1 cellular context compared by ENCODE assay signal in the genomic region with DNA sequence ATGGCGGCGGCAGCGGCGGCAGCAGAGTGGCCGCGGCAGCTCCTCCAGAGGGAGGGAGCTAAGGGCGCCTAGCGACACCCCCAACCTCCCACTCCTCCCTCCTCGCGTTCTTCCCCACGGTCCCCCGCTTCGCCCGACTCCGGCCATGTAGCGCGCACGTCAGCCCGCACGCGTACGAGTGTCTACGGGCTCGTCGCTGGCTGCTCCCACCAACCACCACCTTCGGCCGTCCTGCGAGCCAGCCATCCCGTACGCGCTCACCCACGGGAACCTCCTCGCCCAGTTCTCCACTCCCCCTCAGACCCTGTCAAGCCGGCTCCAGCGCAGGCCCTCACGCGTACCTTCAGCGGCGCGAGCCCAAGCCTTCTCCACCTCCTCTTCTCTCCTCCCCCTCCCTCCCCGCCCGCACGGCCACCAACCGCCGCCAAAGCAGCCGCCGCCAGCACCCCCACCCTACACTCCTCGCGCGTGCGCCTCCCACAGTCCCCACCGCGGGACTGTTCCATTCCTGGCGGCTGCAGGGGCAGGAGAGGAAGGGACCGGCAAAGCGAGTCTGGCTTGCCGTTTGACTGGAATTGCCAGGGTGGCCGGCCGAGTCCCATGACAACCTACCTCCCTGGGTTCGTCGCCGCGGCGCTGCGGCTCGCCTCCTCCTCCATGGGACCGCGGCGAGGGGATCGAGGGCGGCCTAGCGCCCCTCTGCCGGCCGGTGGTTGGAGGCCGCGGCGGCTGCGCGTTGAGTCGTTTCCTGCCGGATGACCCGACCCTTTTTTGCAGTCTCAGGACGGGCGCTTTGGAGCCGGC.
A peak's percentile ranks its signal among the peaks of the same experiment; 100 is the strongest.
TF ChIP-seq lines count a peak whose summit lies in the region.

A gene (plus strand): TSS at position 774 of the 804 bp plus-strand sequence. CDS start 20,689 bp downstream, outside the sequence.
A gene with protein sequence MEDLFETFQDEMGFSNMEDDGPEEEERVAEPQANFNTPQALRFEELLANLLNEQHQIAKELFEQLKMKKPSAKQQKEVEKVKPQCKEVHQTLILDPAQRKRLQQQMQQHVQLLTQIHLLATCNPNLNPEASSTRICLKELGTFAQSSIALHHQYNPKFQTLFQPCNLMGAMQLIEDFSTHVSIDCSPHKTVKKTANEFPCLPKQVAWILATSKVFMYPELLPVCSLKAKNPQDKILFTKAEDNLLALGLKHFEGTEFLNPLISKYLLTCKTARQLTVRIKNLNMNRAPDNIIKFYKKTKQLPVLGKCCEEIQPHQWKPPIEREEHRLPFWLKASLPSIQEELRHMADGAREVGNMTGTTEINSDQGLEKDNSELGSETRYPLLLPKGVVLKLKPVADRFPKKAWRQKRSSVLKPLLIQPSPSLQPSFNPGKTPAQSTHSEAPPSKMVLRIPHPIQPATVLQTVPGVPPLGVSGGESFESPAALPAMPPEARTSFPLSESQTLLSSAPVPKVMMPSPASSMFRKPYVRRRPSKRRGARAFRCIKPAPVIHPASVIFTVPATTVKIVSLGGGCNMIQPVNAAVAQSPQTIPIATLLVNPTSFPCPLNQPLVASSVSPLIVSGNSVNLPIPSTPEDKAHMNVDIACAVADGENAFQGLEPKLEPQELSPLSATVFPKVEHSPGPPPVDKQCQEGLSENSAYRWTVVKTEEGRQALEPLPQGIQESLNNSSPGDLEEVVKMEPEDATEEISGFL (minus strand): TSS at position 457 of the 804 bp plus-strand sequence. CDS start 8,338 bp downstream, outside the sequence.

TF ChIP-seq in HepG2, 621 proteins besides CTCF, POLR2A, EP300 and RAD21 (continued from another document and continues in another):
- TF ChIP-seq, protein P1, sequence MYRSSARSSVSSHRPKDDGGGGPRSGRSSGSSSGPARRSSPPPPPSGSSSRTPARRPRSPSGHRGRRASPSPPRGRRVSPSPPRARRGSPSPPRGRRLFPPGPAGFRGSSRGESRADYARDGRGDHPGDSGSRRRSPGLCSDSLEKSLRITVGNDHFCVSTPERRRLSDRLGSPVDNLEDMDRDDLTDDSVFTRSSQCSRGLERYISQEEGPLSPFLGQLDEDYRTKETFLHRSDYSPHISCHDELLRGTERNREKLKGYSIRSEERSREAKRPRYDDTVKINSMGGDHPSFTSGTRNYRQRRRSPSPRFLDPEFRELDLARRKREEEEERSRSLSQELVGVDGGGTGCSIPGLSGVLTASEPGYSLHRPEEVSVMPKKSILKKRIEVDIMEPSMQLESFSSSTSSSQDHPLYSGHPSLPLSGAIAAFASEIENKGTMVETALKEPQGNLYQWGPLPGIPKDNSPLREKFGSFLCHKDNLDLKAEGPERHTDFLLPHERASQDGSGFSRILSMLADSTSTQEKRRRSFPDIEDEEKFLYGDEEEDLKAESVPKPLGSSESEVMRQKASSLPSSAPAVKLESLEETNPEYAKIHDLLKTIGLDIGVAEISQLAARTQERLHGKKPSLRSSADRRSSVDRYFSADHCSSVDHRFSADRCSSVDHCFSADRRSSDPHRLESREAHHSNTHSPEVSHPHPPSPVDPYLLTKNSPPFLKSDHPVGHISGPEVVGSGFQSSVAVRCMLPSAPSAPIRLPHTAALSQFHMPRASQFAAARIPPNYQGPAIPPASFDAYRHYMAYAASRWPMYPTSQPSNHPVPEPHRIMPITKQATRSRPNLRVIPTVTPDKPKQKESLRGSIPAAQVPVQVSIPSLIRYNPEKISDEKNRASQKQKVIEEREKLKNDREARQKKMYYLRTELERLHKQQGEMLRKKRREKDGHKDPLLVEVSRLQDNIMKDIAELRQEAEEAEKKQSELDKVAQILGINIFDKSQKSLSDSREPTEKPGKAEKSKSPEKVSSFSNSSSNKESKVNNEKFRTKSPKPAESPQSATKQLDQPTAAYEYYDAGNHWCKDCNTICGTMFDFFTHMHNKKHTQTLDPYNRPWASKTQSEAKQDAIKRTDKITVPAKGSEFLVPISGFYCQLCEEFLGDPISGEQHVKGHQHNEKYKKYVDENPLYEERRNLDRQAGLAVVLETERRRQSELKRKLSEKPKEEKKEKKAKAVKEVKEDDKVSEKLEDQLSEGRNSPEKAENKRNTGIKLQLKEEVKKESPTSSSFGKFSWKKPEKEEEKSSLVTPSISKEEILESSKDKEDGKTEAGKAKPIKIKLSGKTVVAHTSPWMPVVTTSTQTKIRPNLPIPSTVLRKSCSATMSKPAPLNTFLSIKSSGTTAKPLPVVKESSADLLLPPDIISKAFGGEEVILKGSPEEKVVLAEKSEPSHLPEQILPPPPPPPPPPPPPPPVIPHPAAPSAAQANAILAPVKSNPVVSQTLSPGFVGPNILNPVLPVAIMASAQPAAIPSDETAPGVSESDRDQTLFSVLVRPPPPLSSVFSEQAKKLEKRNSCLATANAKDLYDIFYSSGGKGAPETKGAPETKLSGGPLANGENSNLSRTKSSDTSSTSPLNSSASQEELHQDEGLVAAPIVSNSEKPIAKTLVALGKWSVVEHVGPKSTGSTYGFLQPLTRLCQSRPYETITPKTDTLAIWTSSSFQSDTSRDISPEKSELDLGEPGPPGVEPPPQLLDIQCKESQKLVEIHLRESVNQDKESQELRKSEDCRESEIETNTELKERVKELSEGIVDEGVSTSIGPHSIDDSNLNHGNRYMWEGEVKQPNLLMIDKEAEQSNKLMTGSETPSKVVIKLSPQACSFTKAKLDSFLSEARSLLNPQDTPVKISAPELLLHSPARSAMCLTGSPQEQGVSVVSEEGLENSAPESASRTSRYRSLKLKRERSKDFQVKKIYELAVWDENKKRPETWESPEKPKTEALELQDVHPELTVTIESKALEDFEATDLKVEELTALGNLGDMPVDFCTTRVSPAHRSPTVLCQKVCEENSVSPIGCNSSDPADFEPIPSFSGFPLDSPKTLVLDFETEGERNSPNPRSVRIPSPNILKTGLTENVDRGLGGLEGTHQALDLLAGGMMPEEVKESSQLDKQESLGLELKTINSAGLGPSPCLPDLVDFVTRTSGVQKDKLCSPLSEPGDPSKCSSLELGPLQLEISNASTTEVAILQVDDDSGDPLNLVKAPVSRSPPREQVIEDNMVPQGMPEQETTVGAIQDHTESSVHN (CRISPR knock-in tag; IDR thresholded peaks at IDR 0.05) = no peak
- TF ChIP-seq RBFOX2 (IDR thresholded peaks at IDR 0.05; ENCODE audit: low read depth, low read length) (peak; percentile 78), SAP130 (CRISPR knock-in tag; IDR thresholded peaks at IDR 0.05; ENCODE audit: low read depth) (peak; percentile 73), ARNT2 (CRISPR knock-in tag; IDR thresholded peaks at IDR 0.05; ENCODE audit: low read depth) (no peak; the same call in 1 of the 2 replicates), FOXK2 (IDR thresholded peaks at IDR 0.05) (peak; percentile 99), SNRNP70 (IDR thresholded peaks at IDR 0.05; ENCODE audit: low read depth, low read length) (no peak), HHEX (CRISPR knock-in tag; IDR thresholded peaks at IDR 0.05) (no peak), BRD4 (CRISPR knock-in tag; IDR thresholded peaks at IDR 0.05) (peak; percentile 31; the same call in 1 of the 2 replicates), ZNF761 (CRISPR knock-in tag; conservative IDR thresholded peaks at IDR 0.05) (0 out of 2 replicates have a peak, but pooled peaks have one; percentile 62), ZNF383 (CRISPR knock-in tag; IDR thresholded peaks at IDR 0.05; ENCODE audit: borderline replicate concordance) (no peak), ZSCAN22 (CRISPR knock-in tag; IDR thresholded peaks at IDR 0.05) (no peak), RXRA (CRISPR knock-in tag; IDR thresholded peaks at IDR 0.05) (peak; percentile 39; the same call in 1 of the 2 replicates), ZBTB1 (CRISPR knock-in tag; IDR thresholded peaks at IDR 0.05; ENCODE audit: borderline replicate concordance) (no peak; the same call in 1 of the 2 replicates), ZNF274 (CRISPR knock-in tag; IDR thresholded peaks at IDR 0.05) (peak; percentile 71; the same call in 1 of the 2 replicates), ZNF354B (CRISPR knock-in tag; IDR thresholded peaks at IDR 0.05) (peak; percentile 62; the same call in 1 of the 2 replicates)
- TF ChIP-seq, protein P2, sequence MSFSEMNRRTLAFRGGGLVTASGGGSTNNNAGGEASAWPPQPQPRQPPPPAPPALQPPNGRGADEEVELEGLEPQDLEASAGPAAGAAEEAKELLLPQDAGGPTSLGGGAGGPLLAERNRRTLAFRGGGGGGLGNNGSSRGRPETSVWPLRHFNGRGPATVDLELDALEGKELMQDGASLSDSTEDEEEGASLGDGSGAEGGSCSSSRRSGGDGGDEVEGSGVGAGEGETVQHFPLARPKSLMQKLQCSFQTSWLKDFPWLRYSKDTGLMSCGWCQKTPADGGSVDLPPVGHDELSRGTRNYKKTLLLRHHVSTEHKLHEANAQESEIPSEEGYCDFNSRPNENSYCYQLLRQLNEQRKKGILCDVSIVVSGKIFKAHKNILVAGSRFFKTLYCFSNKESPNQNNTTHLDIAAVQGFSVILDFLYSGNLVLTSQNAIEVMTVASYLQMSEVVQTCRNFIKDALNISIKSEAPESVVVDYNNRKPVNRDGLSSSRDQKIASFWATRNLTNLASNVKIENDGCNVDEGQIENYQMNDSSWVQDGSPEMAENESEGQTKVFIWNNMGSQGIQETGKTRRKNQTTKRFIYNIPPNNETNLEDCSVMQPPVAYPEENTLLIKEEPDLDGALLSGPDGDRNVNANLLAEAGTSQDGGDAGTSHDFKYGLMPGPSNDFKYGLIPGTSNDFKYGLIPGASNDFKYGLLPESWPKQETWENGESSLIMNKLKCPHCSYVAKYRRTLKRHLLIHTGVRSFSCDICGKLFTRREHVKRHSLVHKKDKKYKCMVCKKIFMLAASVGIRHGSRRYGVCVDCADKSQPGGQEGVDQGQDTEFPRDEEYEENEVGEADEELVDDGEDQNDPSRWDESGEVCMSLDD (CRISPR knock-in tag; IDR thresholded peaks at IDR 0.05; ENCODE audit: borderline replicate concordance) = no peak
- TF ChIP-seq, protein P3, sequence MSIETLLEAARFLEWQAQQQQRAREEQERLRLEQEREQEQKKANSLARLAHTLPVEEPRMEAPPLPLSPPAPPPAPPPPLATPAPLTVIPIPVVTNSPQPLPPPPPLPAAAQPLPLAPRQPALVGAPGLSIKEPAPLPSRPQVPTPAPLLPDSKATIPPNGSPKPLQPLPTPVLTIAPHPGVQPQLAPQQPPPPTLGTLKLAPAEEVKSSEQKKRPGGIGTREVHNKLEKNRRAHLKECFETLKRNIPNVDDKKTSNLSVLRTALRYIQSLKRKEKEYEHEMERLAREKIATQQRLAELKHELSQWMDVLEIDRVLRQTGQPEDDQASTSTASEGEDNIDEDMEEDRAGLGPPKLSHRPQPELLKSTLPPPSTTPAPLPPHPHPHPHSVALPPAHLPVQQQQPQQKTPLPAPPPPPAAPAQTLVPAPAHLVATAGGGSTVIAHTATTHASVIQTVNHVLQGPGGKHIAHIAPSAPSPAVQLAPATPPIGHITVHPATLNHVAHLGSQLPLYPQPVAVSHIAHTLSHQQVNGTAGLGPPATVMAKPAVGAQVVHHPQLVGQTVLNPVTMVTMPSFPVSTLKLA (IDR thresholded peaks at IDR 0.05) = peak; percentile 23; the same call in 1 of the 2 replicates
- TF ChIP-seq, protein P4, sequence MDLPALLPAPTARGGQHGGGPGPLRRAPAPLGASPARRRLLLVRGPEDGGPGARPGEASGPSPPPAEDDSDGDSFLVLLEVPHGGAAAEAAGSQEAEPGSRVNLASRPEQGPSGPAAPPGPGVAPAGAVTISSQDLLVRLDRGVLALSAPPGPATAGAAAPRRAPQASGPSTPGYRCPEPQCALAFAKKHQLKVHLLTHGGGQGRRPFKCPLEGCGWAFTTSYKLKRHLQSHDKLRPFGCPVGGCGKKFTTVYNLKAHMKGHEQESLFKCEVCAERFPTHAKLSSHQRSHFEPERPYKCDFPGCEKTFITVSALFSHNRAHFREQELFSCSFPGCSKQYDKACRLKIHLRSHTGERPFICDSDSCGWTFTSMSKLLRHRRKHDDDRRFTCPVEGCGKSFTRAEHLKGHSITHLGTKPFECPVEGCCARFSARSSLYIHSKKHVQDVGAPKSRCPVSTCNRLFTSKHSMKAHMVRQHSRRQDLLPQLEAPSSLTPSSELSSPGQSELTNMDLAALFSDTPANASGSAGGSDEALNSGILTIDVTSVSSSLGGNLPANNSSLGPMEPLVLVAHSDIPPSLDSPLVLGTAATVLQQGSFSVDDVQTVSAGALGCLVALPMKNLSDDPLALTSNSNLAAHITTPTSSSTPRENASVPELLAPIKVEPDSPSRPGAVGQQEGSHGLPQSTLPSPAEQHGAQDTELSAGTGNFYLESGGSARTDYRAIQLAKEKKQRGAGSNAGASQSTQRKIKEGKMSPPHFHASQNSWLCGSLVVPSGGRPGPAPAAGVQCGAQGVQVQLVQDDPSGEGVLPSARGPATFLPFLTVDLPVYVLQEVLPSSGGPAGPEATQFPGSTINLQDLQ (CRISPR knock-in tag; IDR thresholded peaks at IDR 0.05) = peak; percentile 84; the same call in 1 of the 2 replicates
- TF ChIP-seq, protein P5, sequence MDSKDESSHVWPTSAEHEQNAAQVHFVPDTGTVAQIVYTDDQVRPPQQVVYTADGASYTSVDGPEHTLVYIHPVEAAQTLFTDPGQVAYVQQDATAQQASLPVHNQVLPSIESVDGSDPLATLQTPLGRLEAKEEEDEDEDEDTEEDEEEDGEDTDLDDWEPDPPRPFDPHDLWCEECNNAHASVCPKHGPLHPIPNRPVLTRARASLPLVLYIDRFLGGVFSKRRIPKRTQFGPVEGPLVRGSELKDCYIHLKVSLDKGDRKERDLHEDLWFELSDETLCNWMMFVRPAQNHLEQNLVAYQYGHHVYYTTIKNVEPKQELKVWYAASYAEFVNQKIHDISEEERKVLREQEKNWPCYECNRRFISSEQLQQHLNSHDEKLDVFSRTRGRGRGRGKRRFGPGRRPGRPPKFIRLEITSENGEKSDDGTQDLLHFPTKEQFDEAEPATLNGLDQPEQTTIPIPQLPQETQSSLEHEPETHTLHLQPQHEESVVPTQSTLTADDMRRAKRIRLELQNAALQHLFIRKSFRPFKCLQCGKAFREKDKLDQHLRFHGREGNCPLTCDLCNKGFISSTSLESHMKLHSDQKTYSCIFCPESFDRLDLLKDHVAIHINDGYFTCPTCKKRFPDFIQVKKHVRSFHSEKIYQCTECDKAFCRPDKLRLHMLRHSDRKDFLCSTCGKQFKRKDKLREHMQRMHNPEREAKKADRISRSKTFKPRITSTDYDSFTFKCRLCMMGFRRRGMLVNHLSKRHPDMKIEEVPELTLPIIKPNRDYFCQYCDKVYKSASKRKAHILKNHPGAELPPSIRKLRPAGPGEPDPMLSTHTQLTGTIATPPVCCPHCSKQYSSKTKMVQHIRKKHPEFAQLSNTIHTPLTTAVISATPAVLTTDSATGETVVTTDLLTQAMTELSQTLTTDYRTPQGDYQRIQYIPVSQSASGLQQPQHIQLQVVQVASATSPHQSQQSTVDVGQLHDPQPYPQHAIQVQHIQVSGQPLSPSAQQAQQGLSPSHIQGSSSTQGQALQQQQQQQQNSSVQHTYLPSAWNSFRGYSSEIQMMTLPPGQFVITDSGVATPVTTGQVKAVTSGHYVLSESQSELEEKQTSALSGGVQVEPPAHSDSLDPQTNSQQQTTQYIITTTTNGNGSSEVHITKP (CRISPR knock-in tag; IDR thresholded peaks at IDR 0.05; ENCODE audit: low read depth) = peak; percentile 99
- TF ChIP-seq, protein P6, sequence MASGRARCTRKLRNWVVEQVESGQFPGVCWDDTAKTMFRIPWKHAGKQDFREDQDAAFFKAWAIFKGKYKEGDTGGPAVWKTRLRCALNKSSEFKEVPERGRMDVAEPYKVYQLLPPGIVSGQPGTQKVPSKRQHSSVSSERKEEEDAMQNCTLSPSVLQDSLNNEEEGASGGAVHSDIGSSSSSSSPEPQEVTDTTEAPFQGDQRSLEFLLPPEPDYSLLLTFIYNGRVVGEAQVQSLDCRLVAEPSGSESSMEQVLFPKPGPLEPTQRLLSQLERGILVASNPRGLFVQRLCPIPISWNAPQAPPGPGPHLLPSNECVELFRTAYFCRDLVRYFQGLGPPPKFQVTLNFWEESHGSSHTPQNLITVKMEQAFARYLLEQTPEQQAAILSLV (CRISPR knock-in tag; IDR thresholded peaks at IDR 0.05; ENCODE audit: borderline replicate concordance) = peak; percentile 63; the same call in 1 of the 2 replicates
